ENCODE assay signal across 15 cellular contexts in genomic region chr6:144152334-144152900, GRCh38. TPM values are rescaled to one million over a fixed set of nuclear protein-coding genes. Genes with fewer than 3 reads are reported as not detected.
DNase-seq lines count a peak whose midpoint lies in the region; TF ChIP-seq lines count a peak whose summit lies in the region.
"Had no signal": no experiment of that assay in that cellular context is flagged by ENCODE, and none has a peak within 500 bp of the region (broad histone marks: within the 10 kb centered on the region; RNA-seq: fewer than 3 reads in every experiment).

No MANE protein-coding gene starts in this region.

- peaks cover 18% of the 10 kb centered on the region for H3K27me3 ChIP-seq in H9 (ENCODE audit: insufficient read depth, low read length)
- peaks cover 44% of the 10 kb centered on the region for H3K27me3 ChIP-seq in endodermal cell (ENCODE audit: control insufficient read depth, insufficient read depth, low read length, poor library complexity, severe bottlenecking)
- H3K27me3 ChIP-seq: Peyer's patch had no signal

- H3K9me3 ChIP-seq in H9 (ENCODE audit: control insufficient read depth, low read depth, low read length): no peaks in the 10 kb centered on the region
- no peaks in the 10 kb centered on the region for H3K9me3 ChIP-seq in endodermal cell (ENCODE audit: control insufficient read depth, low read length)
- H3K9me3 ChIP-seq: A549, colonic mucosa, esophagus muscularis mucosa, Peyer's patch had no signal

- no peak overlapping the region for H3K56ac ChIP-seq in H9 (ENCODE audit: insufficient read length, low read depth, low read length)

- H3K9me3 Mint-ChIP-seq in T-helper 1 cell treated with Interleukin-12 subunit alpha and Interleukin-12 subunit beta and Interleukin-4 antibody, amounts not matched to agents 30 μg/mL and 1 μg/mL, for 36 hours: no peaks in the 10 kb centered on the region
- no peaks in the 10 kb centered on the region for H3K9me3 Mint-ChIP-seq in activated T-helper 2 cell treated with anti-CD3 and anti-CD28 coated beads, Interferon-gamma antibody, Interleukin-2, Interleukin-4, amounts not matched to agents 10 μg/mL and 5 μg/mL and 100 μg/mL, durations not matched to agents 14 hours and 24 hours and 36 hours
- H3K9me3 Mint-ChIP-seq in neural crest cell: no peaks in the 10 kb centered on the region
- H3K9me3 Mint-ChIP-seq in H9: no peaks in the 10 kb centered on the region
- H3K9me3 Mint-ChIP-seq in endodermal cell: no peaks in the 10 kb centered on the region

- H3K4me1 Mint-ChIP-seq in T-helper 1 cell treated with Interleukin-12 subunit alpha and Interleukin-12 subunit beta and Interleukin-4 antibody, amounts not matched to agents 30 μg/mL and 1 μg/mL, for 36 hours (ENCODE audit: low read depth): peaks cover 63% of the 10 kb centered on the region
- peaks cover 63% of the 10 kb centered on the region for H3K4me1 Mint-ChIP-seq in activated T-helper 2 cell treated with anti-CD3 and anti-CD28 coated beads, Interferon-gamma antibody, Interleukin-2, Interleukin-4, amounts not matched to agents 10 μg/mL and 5 μg/mL and 100 μg/mL, durations not matched to agents 14 hours and 24 hours and 36 hours (ENCODE audit: low read depth)
- H3K4me1 Mint-ChIP-seq in neural crest cell (peaks cover 20% of the 10 kb centered on the region), H9 (peaks cover 17% of the 10 kb centered on the region in 2 experiments), endodermal cell (peaks cover 17% of the 10 kb centered on the region)

- no peak overlapping the region for H4K5ac ChIP-seq in H9 (ENCODE audit: insufficient read length, low read depth, low read length)

- no peak overlapping the region for H2BK15ac ChIP-seq in H9 (ENCODE audit: low read depth, low read length)

- no peak overlapping the region for H3K4me2 ChIP-seq in H9 (ENCODE audit: insufficient read depth, insufficient read length, low read length)
- H3K4me2 ChIP-seq: A549 had no signal

- no CpG with 5 or more reads among the region's 6 CpGs for WGBS in H9 (ENCODE audit: extremely low coverage, insufficient read length, low lambda C conversion rate)
- 91 to 97% methylated on average over 6 of the region's 6 CpGs for WGBS in endodermal cell (ENCODE audit: insufficient coverage in 1 of 2, insufficient read length in 1 of 2), 2 experiments

- H3T11ph ChIP-seq in H9 (ENCODE audit: low read length): no peak overlapping the region

- H3K9ac ChIP-seq in H9 (ENCODE audit: extremely low read depth, insufficient read length, low read length): no peak overlapping the region
- no peak overlapping the region for H3K9ac ChIP-seq in endodermal cell (ENCODE audit: extremely low read depth, low read length, poor library complexity, severe bottlenecking)

- H3K79me2 ChIP-seq in H9 (ENCODE audit: insufficient read depth, low read length): no peaks in the 10 kb centered on the region

- H3K79me1 ChIP-seq in H9 (ENCODE audit: insufficient read depth, low read depth, low read length, poor library complexity, severe bottlenecking): no peaks in the 10 kb centered on the region

- no peaks in the 10 kb centered on the region for H3K36me3 ChIP-seq in endodermal cell (ENCODE audit: control insufficient read depth, insufficient read depth, low read length)
- H3K36me3 ChIP-seq: colonic mucosa, esophagus muscularis mucosa, Peyer's patch had no signal

- no peak overlapping the region for H2BK120ac ChIP-seq in H9 (ENCODE audit: low read depth, low read length, poor library complexity, severe bottlenecking)

- H4K91ac ChIP-seq in H9 (ENCODE audit: insufficient read length, low read depth, low read length): no peak overlapping the region

- peaks cover 31% of the 10 kb centered on the region for H3K36me3 Mint-ChIP-seq in T-helper 1 cell treated with Interleukin-12 subunit alpha and Interleukin-12 subunit beta and Interleukin-4 antibody, amounts not matched to agents 30 μg/mL and 1 μg/mL, for 36 hours (ENCODE audit: low read depth)
- H3K36me3 Mint-ChIP-seq in activated T-helper 2 cell treated with anti-CD3 and anti-CD28 coated beads, Interferon-gamma antibody, Interleukin-2, Interleukin-4, amounts not matched to agents 10 μg/mL and 5 μg/mL and 100 μg/mL, durations not matched to agents 14 hours and 24 hours and 36 hours (ENCODE audit: low read depth): peaks cover 56% of the 10 kb centered on the region
- H3K36me3 Mint-ChIP-seq in neural crest cell (ENCODE audit: low read depth) (no peaks in the 10 kb centered on the region), H9 (ENCODE audit: insufficient read depth in 1 of 3, low read depth in 3 of 3) (no peaks in the 10 kb centered on the region), endodermal cell (ENCODE audit: low read depth) (no peaks in the 10 kb centered on the region)

- H3K18ac ChIP-seq in H9 (ENCODE audit: insufficient read length, low read depth, low read length): no peak overlapping the region

- H2BK20ac ChIP-seq in H9 (ENCODE audit: low read depth, low read length, poor library complexity, severe bottlenecking): no peak overlapping the region

- H2AK5ac ChIP-seq in H9 (ENCODE audit: insufficient read length, low read length): no peak overlapping the region

- no peak overlapping the region for H2BK12ac ChIP-seq in H9 (ENCODE audit: insufficient read length, low read depth, low read length)

- H3K4me1 ChIP-seq in H9 (ENCODE audit: insufficient read depth, low read length) (no peaks in the 10 kb centered on the region), endodermal cell (ENCODE audit: control insufficient read depth, insufficient read depth, low read length) (peaks cover 4% of the 10 kb centered on the region)
- H3K4me1 ChIP-seq: colonic mucosa had no signal

- intact Hi-C loops in activated T-helper 2 cell treated with anti-CD3 and anti-CD28 coated beads, Interferon-gamma antibody, Interleukin-2, Interleukin-4, amounts not matched to agents 10 μg/mL and 5 μg/mL and 100 μg/mL, durations not matched to agents 14 hours and 24 hours and 36 hours (cut with micrococcal nuclease): loop anchor here (5.0 kb wide), 1 partner anchor 410 kb away; no protein-coding TSS in a partner anchor

- no peak overlapping the region for H3K23ac ChIP-seq in H9 (ENCODE audit: insufficient read length, low read depth, low read length)

- H3K4me3 ChIP-seq in GM12875 (ENCODE audit: low read depth, low read length): peak overlapping the region; percentile 16
- H3K4me3 ChIP-seq in endodermal cell (ENCODE audit: low read length): no peak overlapping the region
- H3K4me3 ChIP-seq: A549, colonic mucosa, Peyer's patch had no signal

- H4K8ac ChIP-seq in H9 (replicated peaks; ENCODE audit: insufficient read length, low read depth, low read length): no peak overlapping the region

- no peak overlapping the region for H3K4ac ChIP-seq in H9 (ENCODE audit: low read depth, low read length)

- peak overlapping the region; percentile 97 for H3K27ac Mint-ChIP-seq in T-helper 1 cell treated with Interleukin-12 subunit alpha and Interleukin-12 subunit beta and Interleukin-4 antibody, amounts not matched to agents 30 μg/mL and 1 μg/mL, for 36 hours
- H3K27ac Mint-ChIP-seq in activated T-helper 2 cell treated with anti-CD3 and anti-CD28 coated beads, Interferon-gamma antibody, Interleukin-2, Interleukin-4, amounts not matched to agents 10 μg/mL and 5 μg/mL and 100 μg/mL, durations not matched to agents 14 hours and 24 hours and 36 hours: peak overlapping the region; percentile 19
- H3K27ac Mint-ChIP-seq in neural crest cell (ENCODE audit: unreplicated experiment): no peak overlapping the region
- no peak overlapping the region for H3K27ac Mint-ChIP-seq in H9
- no peak overlapping the region for H3K27ac Mint-ChIP-seq in endodermal cell

- no peak overlapping the region for H2AFZ ChIP-seq in H9 (ENCODE audit: low read length)

- H3K27me3 Mint-ChIP-seq in T-helper 1 cell treated with Interleukin-12 subunit alpha and Interleukin-12 subunit beta and Interleukin-4 antibody, amounts not matched to agents 30 μg/mL and 1 μg/mL, for 36 hours (ENCODE audit: low read depth): no peaks in the 10 kb centered on the region
- H3K27me3 Mint-ChIP-seq in activated T-helper 2 cell treated with anti-CD3 and anti-CD28 coated beads, Interferon-gamma antibody, Interleukin-2, Interleukin-4, amounts not matched to agents 10 μg/mL and 5 μg/mL and 100 μg/mL, durations not matched to agents 14 hours and 24 hours and 36 hours (ENCODE audit: low read depth): no peaks in the 10 kb centered on the region
- H3K27me3 Mint-ChIP-seq in neural crest cell (ENCODE audit: low read depth) (peaks cover 79% of the 10 kb centered on the region), H9 (ENCODE audit: low read depth) (peaks cover 57% of the 10 kb centered on the region), endodermal cell (ENCODE audit: insufficient read depth) (peaks cover 61% of the 10 kb centered on the region)

- peak overlapping the region; percentile 88 for H3K4me3 Mint-ChIP-seq in T-helper 1 cell treated with Interleukin-12 subunit alpha and Interleukin-12 subunit beta and Interleukin-4 antibody, amounts not matched to agents 30 μg/mL and 1 μg/mL, for 36 hours
- H3K4me3 Mint-ChIP-seq in activated T-helper 2 cell treated with anti-CD3 and anti-CD28 coated beads, Interferon-gamma antibody, Interleukin-2, Interleukin-4, amounts not matched to agents 10 μg/mL and 5 μg/mL and 100 μg/mL, durations not matched to agents 14 hours and 24 hours and 36 hours (ENCODE audit: low read depth): peak overlapping the region; percentile 84
- H3K4me3 Mint-ChIP-seq in neural crest cell (peak overlapping the region; percentile 37), H9 (no peak overlapping the region), endodermal cell (no peak overlapping the region)

- peaks cover 8% of the 10 kb centered on the region for H3K23me2 ChIP-seq in H9 (ENCODE audit: insufficient read length, low read depth, low read length, poor library complexity, severe bottlenecking)

- no peak overlapping the region for H2BK5ac ChIP-seq in H9 (ENCODE audit: insufficient read length, low read length)

- TF ChIP-seq CTCF in GM12875 (IDR thresholded peaks at IDR 0.05; ENCODE audit: borderline replicate concordance, insufficient read depth, low read depth, low read length) (no peak), neural crest cell (conservative IDR thresholded peaks at IDR 0.05) (no peak), H9 (conservative IDR thresholded peaks at IDR 0.05) (no peak), endodermal cell (conservative IDR thresholded peaks at IDR 0.05) (no peak)

- no peaks in the 10 kb centered on the region for H4K20me1 ChIP-seq in H9 (ENCODE audit: control insufficient read depth, insufficient read depth, insufficient read length)

- no peak overlapping the region for H3K14ac ChIP-seq in H9 (ENCODE audit: insufficient read depth, low read length)

- H3K27ac ChIP-seq in H9 (ENCODE audit: insufficient read length, low read depth, low read length) (no peak overlapping the region), endodermal cell (ENCODE audit: low read depth, low read length) (no peak overlapping the region)
- H3K27ac ChIP-seq: A549, esophagus muscularis mucosa had no signal

- DNase-seq in T-helper 1 cell (no peak), neural crest cell (ENCODE audit: low read depth, low spot score) (no peak), H9 (no peak), endodermal cell (no peak), NCI-H2081 (lab: John Stamatoyannopoulos, UW) (no peak)
- DNase-seq in activated T-helper 2 cell treated with anti-CD3 and anti-CD28 coated beads, Interferon-gamma antibody, Interleukin-2, Interleukin-4, amounts not matched to agents 10 μg/mL and 5 μg/mL and 100 μg/mL, durations not matched to agents 14 hours and 24 hours and 36 hours (ENCODE audit: low spot score): no peak
- DNase-seq: activated CD8-positive, alpha-beta memory T cell treated with anti-CD3 and anti-CD28 coated beads for 24 hours; colonic mucosa; NCI-H446; Peyer's patch had no signal

RNA-seq across cellular contexts. Expression of gene STX11, which starts 2.1 kb away (rescaled TPM):
- 19.2 and 19.7 TPM in 2 replicates for total RNA-seq in activated T-helper 2 cell treated with anti-CD3 and anti-CD28 coated beads, Interferon-gamma antibody, Interleukin-2, Interleukin-4, amounts not matched to agents 10 μg/mL and 5 μg/mL and 100 μg/mL, durations not matched to agents 14 hours and 24 hours and 36 hours
- total RNA-seq in neural crest cell (not detected in 2 replicates), H9 (2021) (0.11 and 0.22 TPM in 2 replicates), endodermal cell (under 1 TPM in 1 of 2 donors, not detected in 1; 0.29 TPM)
- polyA plus RNA-seq in endodermal cell (2013, experiment 1 of 2): not detected
- 0.33 TPM for polyA plus RNA-seq in endodermal cell (2013, experiment 2 of 2)
- polyA plus RNA-seq: neural cell had no signal

RNA-seq across cellular contexts. Expression of gene SF3B5, which starts 57.0 kb away (rescaled TPM):
- 207 and 208 TPM in 2 replicates for total RNA-seq in activated T-helper 2 cell treated with anti-CD3 and anti-CD28 coated beads, Interferon-gamma antibody, Interleukin-2, Interleukin-4, amounts not matched to agents 10 μg/mL and 5 μg/mL and 100 μg/mL, durations not matched to agents 14 hours and 24 hours and 36 hours
- total RNA-seq in neural crest cell (161 and 164 TPM in 2 replicates), H9 (2021) (145 and 149 TPM in 2 replicates), endodermal cell (100 to 1,000 TPM; 124 to 138 TPM)
- polyA plus RNA-seq in endodermal cell (2013, experiment 1 of 2): 171 TPM
- polyA plus RNA-seq in endodermal cell (2013, experiment 2 of 2): 167 TPM

Comparison
In these comparisons a context has a peak if more than half of its experiments do, and no peak if none do; other contexts are left out.
1. H3K27ac Mint-ChIP-seq: peak in T-helper 1 cell treated with Interleukin-12 subunit alpha and Interleukin-12 subunit beta and Interleukin-4 antibody, amounts not matched to agents 30 μg/mL and 1 μg/mL, for 36 hours (single experiment) and activated T-helper 2 cell treated with anti-CD3 and anti-CD28 coated beads, Interferon-gamma antibody, Interleukin-2, Interleukin-4, amounts not matched to agents 10 μg/mL and 5 μg/mL and 100 μg/mL, durations not matched to agents 14 hours and 24 hours and 36 hours (single experiment); none in neural crest cell (single experiment), H9 (0 of 3) and endodermal cell (single experiment).
2. H3K4me3 Mint-ChIP-seq: peak in T-helper 1 cell treated with Interleukin-12 subunit alpha and Interleukin-12 subunit beta and Interleukin-4 antibody, amounts not matched to agents 30 μg/mL and 1 μg/mL, for 36 hours (single experiment), activated T-helper 2 cell treated with anti-CD3 and anti-CD28 coated beads, Interferon-gamma antibody, Interleukin-2, Interleukin-4, amounts not matched to agents 10 μg/mL and 5 μg/mL and 100 μg/mL, durations not matched to agents 14 hours and 24 hours and 36 hours (single experiment) and neural crest cell (single experiment); none in H9 (0 of 2) and endodermal cell (single experiment).
3. RNA of gene STX11, which starts 2.1 kb away (total RNA-seq): 19.2 to 19.7 TPM in activated T-helper 2 cell treated with anti-CD3 and anti-CD28 coated beads, Interferon-gamma antibody, Interleukin-2, Interleukin-4, amounts not matched to agents 10 μg/mL and 5 μg/mL and 100 μg/mL, durations not matched to agents 14 hours and 24 hours and 36 hours; 0.29 TPM in endodermal cell, 0.11 to 0.22 TPM in H9 and not detected in neural crest cell; every median in the first group is over 10 times any median in the second.